ENCODE assay signal across 3 cellular contexts in the genomic region with DNA sequence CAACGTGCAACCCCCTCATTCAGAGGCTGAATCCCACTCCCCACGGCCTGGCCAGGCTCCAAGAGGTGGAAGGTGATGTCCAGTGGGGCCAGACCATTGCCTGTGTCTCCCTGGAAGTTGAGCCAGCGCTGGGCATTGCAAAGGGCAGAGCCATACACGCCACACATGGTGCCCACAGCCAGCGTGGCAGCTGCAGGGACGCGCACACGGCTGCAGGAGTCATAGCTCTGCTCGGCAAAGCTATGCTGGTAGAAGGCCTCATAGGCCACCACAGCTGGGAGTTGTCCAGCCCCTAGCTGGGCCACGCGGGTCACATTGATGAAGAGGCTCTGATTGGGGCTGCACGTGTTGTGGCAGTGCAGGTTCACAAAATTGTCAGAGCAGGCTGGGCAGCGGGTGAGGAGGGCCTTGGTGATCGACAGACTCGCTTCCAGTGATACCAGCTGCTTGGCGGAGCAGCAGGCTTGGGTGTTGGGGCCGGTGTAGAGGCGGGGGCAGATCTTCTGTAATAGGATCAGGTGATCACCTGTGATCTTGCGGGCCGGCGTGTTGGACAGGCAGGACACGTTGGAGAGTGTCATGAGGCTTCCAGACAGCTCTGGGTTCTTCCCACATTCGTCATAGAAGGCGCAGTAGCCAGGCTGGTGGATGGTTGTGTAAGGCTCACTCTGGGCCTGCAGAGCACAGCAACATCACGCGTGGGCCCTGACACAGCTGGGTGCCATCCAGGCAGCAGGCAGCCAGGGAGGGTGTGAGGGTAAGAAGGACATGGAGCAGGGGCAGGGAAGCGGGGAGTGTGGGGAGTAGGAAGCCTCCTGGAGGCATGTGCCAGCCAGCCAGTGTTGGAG.
TF ChIP-seq lines count a peak whose summit lies in the region.

No MANE protein-coding gene starts in this region.

TF ChIP-seq in IMR-90, 13 proteins besides CTCF, POLR2A, EP300 and RAD21:
- TF ChIP-seq SMC3 (IDR thresholded peaks at IDR 0.05; ENCODE audit: low read depth, low read length) (no peak), CEBPB (IDR thresholded peaks at IDR 0.05; ENCODE audit: low read depth, low read length) (no peak), MAFK (IDR thresholded peaks at IDR 0.05; ENCODE audit: low read depth, low read length) (no peak), MAZ (IDR thresholded peaks at IDR 0.05; ENCODE audit: borderline replicate concordance, low read depth, low read length) (no peak), BHLHE40 (IDR thresholded peaks at IDR 0.05; ENCODE audit: low read depth, low read length) (no peak), NFE2L2 (IDR thresholded peaks at IDR 0.05; ENCODE audit: low read depth, low read length) (no peak)
- TF ChIP-seq, protein P1, sequence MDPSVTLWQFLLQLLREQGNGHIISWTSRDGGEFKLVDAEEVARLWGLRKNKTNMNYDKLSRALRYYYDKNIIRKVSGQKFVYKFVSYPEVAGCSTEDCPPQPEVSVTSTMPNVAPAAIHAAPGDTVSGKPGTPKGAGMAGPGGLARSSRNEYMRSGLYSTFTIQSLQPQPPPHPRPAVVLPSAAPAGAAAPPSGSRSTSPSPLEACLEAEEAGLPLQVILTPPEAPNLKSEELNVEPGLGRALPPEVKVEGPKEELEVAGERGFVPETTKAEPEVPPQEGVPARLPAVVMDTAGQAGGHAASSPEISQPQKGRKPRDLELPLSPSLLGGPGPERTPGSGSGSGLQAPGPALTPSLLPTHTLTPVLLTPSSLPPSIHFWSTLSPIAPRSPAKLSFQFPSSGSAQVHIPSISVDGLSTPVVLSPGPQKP (IDR thresholded peaks at IDR 0.05; ENCODE audit: borderline replicate concordance, low read depth, low read length): no peak

TF ChIP-seq in liver, 16 proteins besides CTCF, POLR2A, EP300 and RAD21:
- no peak for TF ChIP-seq NR2F2 (IDR thresholded peaks at IDR 0.05)
- TF ChIP-seq, protein P2, sequence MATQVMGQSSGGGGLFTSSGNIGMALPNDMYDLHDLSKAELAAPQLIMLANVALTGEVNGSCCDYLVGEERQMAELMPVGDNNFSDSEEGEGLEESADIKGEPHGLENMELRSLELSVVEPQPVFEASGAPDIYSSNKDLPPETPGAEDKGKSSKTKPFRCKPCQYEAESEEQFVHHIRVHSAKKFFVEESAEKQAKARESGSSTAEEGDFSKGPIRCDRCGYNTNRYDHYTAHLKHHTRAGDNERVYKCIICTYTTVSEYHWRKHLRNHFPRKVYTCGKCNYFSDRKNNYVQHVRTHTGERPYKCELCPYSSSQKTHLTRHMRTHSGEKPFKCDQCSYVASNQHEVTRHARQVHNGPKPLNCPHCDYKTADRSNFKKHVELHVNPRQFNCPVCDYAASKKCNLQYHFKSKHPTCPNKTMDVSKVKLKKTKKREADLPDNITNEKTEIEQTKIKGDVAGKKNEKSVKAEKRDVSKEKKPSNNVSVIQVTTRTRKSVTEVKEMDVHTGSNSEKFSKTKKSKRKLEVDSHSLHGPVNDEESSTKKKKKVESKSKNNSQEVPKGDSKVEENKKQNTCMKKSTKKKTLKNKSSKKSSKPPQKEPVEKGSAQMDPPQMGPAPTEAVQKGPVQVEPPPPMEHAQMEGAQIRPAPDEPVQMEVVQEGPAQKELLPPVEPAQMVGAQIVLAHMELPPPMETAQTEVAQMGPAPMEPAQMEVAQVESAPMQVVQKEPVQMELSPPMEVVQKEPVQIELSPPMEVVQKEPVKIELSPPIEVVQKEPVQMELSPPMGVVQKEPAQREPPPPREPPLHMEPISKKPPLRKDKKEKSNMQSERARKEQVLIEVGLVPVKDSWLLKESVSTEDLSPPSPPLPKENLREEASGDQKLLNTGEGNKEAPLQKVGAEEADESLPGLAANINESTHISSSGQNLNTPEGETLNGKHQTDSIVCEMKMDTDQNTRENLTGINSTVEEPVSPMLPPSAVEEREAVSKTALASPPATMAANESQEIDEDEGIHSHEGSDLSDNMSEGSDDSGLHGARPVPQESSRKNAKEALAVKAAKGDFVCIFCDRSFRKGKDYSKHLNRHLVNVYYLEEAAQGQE (IDR thresholded peaks at IDR 0.05): peak; percentile 72
- no peak for TF ChIP-seq FOXA1 (IDR thresholded peaks at IDR 0.05)
- TF ChIP-seq, protein P3, sequence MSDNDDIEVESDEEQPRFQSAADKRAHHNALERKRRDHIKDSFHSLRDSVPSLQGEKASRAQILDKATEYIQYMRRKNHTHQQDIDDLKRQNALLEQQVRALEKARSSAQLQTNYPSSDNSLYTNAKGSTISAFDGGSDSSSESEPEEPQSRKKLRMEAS (IDR thresholded peaks at IDR 0.05): no peak
- TF ChIP-seq, protein P4, sequence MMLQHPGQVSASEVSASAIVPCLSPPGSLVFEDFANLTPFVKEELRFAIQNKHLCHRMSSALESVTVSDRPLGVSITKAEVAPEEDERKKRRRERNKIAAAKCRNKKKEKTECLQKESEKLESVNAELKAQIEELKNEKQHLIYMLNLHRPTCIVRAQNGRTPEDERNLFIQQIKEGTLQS (IDR thresholded peaks at IDR 0.05): no peak
- peak; percentile 6 to 44 for TF ChIP-seq HNF4A (conservative IDR thresholded peaks at IDR 0.05)
- TF ChIP-seq GABPA (IDR thresholded peaks at IDR 0.05 in 1 of 2, conservative IDR thresholded peaks at IDR 0.05 in 1 of 2): no peak
- TF ChIP-seq YY1 (IDR thresholded peaks at IDR 0.05): peak; percentile 47
- TF ChIP-seq HNF4G (IDR thresholded peaks at IDR 0.05): no peak
- TF ChIP-seq TAF1 (conservative IDR thresholded peaks at IDR 0.05): no peak
- TF ChIP-seq SP1 (IDR thresholded peaks at IDR 0.05): peak; percentile 35
- peak in 1 of 2 donors; percentile 44 for TF ChIP-seq EGR1 (IDR thresholded peaks at IDR 0.05; ENCODE audit: low read depth in 2 of 2)
- TF ChIP-seq FOXA2 (IDR thresholded peaks at IDR 0.05): no peak
- TF ChIP-seq, protein P5, sequence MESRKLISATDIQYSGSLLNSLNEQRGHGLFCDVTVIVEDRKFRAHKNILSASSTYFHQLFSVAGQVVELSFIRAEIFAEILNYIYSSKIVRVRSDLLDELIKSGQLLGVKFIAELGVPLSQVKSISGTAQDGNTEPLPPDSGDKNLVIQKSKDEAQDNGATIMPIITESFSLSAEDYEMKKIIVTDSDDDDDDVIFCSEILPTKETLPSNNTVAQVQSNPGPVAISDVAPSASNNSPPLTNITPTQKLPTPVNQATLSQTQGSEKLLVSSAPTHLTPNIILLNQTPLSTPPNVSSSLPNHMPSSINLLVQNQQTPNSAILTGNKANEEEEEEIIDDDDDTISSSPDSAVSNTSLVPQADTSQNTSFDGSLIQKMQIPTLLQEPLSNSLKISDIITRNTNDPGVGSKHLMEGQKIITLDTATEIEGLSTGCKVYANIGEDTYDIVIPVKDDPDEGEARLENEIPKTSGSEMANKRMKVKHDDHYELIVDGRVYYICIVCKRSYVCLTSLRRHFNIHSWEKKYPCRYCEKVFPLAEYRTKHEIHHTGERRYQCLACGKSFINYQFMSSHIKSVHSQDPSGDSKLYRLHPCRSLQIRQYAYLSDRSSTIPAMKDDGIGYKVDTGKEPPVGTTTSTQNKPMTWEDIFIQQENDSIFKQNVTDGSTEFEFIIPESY (IDR thresholded peaks at IDR 0.05): no peak
- TF ChIP-seq JUND (IDR thresholded peaks at IDR 0.05): no peak
- peak in 1 of 2 donors; percentile 50 for TF ChIP-seq RXRA (IDR thresholded peaks at IDR 0.05)

TF ChIP-seq in GM12891, 5 proteins besides CTCF, POLR2A, EP300 and RAD21:
- TF ChIP-seq POLR2AphosphoS5 (IDR thresholded peaks at IDR 0.05; ENCODE audit: low read depth, low read length) (no peak), PAX5 (IDR thresholded peaks at IDR 0.05; ENCODE audit: insufficient read depth, low read length, severe bottlenecking) (no peak), POU2F2 (IDR thresholded peaks at IDR 0.05; ENCODE audit: low read depth, low read length) (no peak), SPI1 (IDR thresholded peaks at IDR 0.05; ENCODE audit: low read depth, low read length) (no peak), TAF1 (IDR thresholded peaks at IDR 0.05; ENCODE audit: low read depth, low read length) (no peak)
